Comparison of ENCODE assay signal across 1 cellular context in genomic region chr5:141848771-141849370, GRCh38.
A peak's percentile ranks its signal among the peaks of the same experiment; 100 is the strongest.
TF ChIP-seq lines count a peak whose summit lies in the region.

No MANE protein-coding gene starts in this region.

TF ChIP-seq in HepG2, 621 proteins besides CTCF, POLR2A, EP300 and RAD21 (continued from another document and continues in another):
- TF ChIP-seq ZNF260 (CRISPR knock-in tag; IDR thresholded peaks at IDR 0.05; ENCODE audit: borderline replicate concordance, low read depth) (no peak), SOX6 (IDR thresholded peaks at IDR 0.05) (no peak), SOX6 (CRISPR knock-in tag; IDR thresholded peaks at IDR 0.05) (no peak), SKIL (CRISPR knock-in tag; IDR thresholded peaks at IDR 0.05; ENCODE audit: borderline replicate concordance) (0 out of 2 replicates have a peak, but pooled peaks have one; percentile 32), ETV5 (CRISPR knock-in tag; IDR thresholded peaks at IDR 0.05; ENCODE audit: borderline replicate concordance) (peak; percentile 78; the same call in 1 of the 2 replicates), LBX2 (CRISPR knock-in tag; IDR thresholded peaks at IDR 0.05; ENCODE audit: borderline replicate concordance) (no peak), CENPBD1 (CRISPR knock-in tag; IDR thresholded peaks at IDR 0.05; ENCODE audit: borderline replicate concordance, low read depth) (no peak), ZNF414 (CRISPR knock-in tag; IDR thresholded peaks at IDR 0.05) (0 out of 2 replicates have a peak, but pooled peaks have one; percentile 11), DPF2 (CRISPR knock-in tag; IDR thresholded peaks at IDR 0.05; ENCODE audit: borderline replicate concordance, low read depth) (no peak), MED1 (CRISPR knock-in tag; IDR thresholded peaks at IDR 0.05) (peak; percentile 48; the same call in 1 of the 2 replicates), ZBTB26 (CRISPR knock-in tag; IDR thresholded peaks at IDR 0.05; ENCODE audit: borderline replicate concordance) (peak; percentile 93), ZXDC (CRISPR knock-in tag; IDR thresholded peaks at IDR 0.05) (no peak), RXRB (CRISPR knock-in tag; IDR thresholded peaks at IDR 0.05; ENCODE audit: borderline replicate concordance) (peak; percentile 28; the same call in 1 of the 2 replicates), ZNF17 (CRISPR knock-in tag; IDR thresholded peaks at IDR 0.05) (no peak), FOXP4 (CRISPR knock-in tag; IDR thresholded peaks at IDR 0.05) (0 out of 2 replicates have a peak, but pooled peaks have one; percentile 44), ARID4A (CRISPR knock-in tag; IDR thresholded peaks at IDR 0.05; ENCODE audit: borderline replicate concordance) (no peak), LCORL (IDR thresholded peaks at IDR 0.05) (no peak), LCORL (CRISPR knock-in tag; IDR thresholded peaks at IDR 0.05) (peak; percentile 51), THRA (CRISPR knock-in tag; IDR thresholded peaks at IDR 0.05; ENCODE audit: borderline replicate concordance) (no peak), ATM (IDR thresholded peaks at IDR 0.05; ENCODE audit: borderline replicate concordance) (no peak), THAP11 (CRISPR knock-in tag; IDR thresholded peaks at IDR 0.05) (0 out of 2 replicates have a peak, but pooled peaks have one; percentile 29), FOXA1 (IDR thresholded peaks at IDR 0.05) (no peak), FOXA1 (CRISPR knock-in tag; IDR thresholded peaks at IDR 0.05) (peak; percentile 61), SAFB2 (CRISPR knock-in tag; IDR thresholded peaks at IDR 0.05; ENCODE audit: borderline replicate concordance, low read depth) (0 out of 2 replicates have a peak, but pooled peaks have one; percentile 38), PAXIP1 (CRISPR knock-in tag; conservative IDR thresholded peaks at IDR 0.05) (no peak)
